Comparison of ENCODE assay signal across 8 cellular contexts in the genomic region with DNA sequence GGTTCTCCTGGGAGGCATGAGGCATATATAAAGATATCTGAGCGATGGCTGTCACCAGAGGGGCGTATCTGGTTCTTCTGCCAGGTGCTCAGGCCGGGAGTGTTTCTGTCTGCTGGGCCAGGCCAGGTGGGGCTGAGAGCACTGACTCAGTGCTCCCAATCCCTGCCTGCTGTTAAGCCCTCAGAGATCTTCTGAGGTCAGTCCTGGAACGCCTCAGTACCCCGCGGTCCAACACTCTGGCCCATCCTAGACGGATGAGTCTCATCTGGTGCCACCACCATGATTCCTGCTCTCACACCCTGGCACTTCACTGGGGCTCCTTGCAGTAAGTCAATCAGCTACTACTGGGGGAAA. TPM values are rescaled to one million over a fixed set of nuclear protein-coding genes. Genes with fewer than 3 reads are reported as not detected.
DNase-seq lines count a peak whose midpoint lies in the region; ATAC-seq and TF ChIP-seq lines count a peak whose summit lies in the region.

No MANE protein-coding gene starts in this region.

- no peaks in the 10 kb centered on the region for H3K27me3 ChIP-seq in CD4-positive, alpha-beta memory T cell (ENCODE audit: insufficient read depth, low read length)
- H3K27me3 ChIP-seq in uterus = no peaks in the 10 kb centered on the region

- peak overlapping the region; percentile 23 for H3K27ac ChIP-seq in CD4-positive, alpha-beta memory T cell (ENCODE audit: low read depth, low read length)
- H3K27ac ChIP-seq in mesodermal cell (ENCODE audit: low read depth, low read length, severe bottlenecking) (peak overlapping the region; percentile 85), uterus (peak overlapping the region in 1 of 2 donors; percentile 37)

- H3K4me1 Mint-ChIP-seq in CD4-positive, alpha-beta memory T cell = peaks cover 16 to 46% (median 24%) of the 10 kb centered on the region in 4 donors
- peaks cover 19 to 35% (median 31%) of the 10 kb centered on the region in 3 donors for H3K4me1 Mint-ChIP-seq in T-cell

- H3K36me3 ChIP-seq in CD4-positive, alpha-beta memory T cell (ENCODE audit: insufficient read depth, low read length) = no peaks in the 10 kb centered on the region
- H3K36me3 ChIP-seq in mesodermal cell (ENCODE audit: control insufficient read depth, insufficient read depth, low read length) (no peaks in the 10 kb centered on the region), uterus (no peaks in the 10 kb centered on the region)

- no peaks in the 10 kb centered on the region for H3K9me3 ChIP-seq in CD4-positive, alpha-beta memory T cell (ENCODE audit: control insufficient read depth in 1 of 2, low read length in 2 of 2)
- no peaks in the 10 kb centered on the region for H3K9me3 ChIP-seq in mesodermal cell (ENCODE audit: control insufficient read depth, low read length)
- no peaks in the 10 kb centered on the region for H3K9me3 ChIP-seq in uterus

- peaks cover 34% of the 10 kb centered on the region for H3K4me1 ChIP-seq in CD4-positive, alpha-beta memory T cell (ENCODE audit: insufficient read depth, low read length)
- H3K4me1 ChIP-seq in mesodermal cell (ENCODE audit: control insufficient read depth, insufficient read depth, low read length, poor library complexity, severe bottlenecking) (peaks cover 30% of the 10 kb centered on the region), uterus (no peaks in the 10 kb centered on the region)

- peaks cover 2 to 7% of the 10 kb centered on the region in 2 donors for H3K27me3 Mint-ChIP-seq in CD4-positive, alpha-beta memory T cell
- peaks cover 11 to 33% of the 10 kb centered on the region in 2 donors for H3K27me3 Mint-ChIP-seq in T-cell

- DNase-seq in CD4-positive, alpha-beta memory T cell = no peak
- DNase-seq in T-cell (no peak), uterus (no peak), NCI-H1105 treated with DMSO at 0.1 percent for 48 hours (lab: John Stamatoyannopoulos, UW) (no peak), NCI-H2081 (lab: John Stamatoyannopoulos, UW) (no peak), HuH-7.5 (ENCODE audit: low spot score) (no peak)

- POLR2A ChIA-PET in CD4-positive, alpha-beta memory T cell (lab: Charles Lee; ENCODE audit: partially characterized antibody) = interaction anchor here (1.0 to 1.7 kb wide), 8 partner anchors 8 to 878 kb away, joined by 3 to 15 read pairs (median 6); partner anchors contain the start of genes CFAP20, HERPUD1, KATNB1 and KIFC3
- POLR2A ChIA-PET in T-cell (lab: Charles Lee) = interaction anchor here in 1 of 2 donors (0.6 to 1.0 kb wide), 2 partner anchors 39 to 74 kb away, joined by 3 read pairs; no protein-coding TSS in a partner anchor

- peak overlapping the region in 1 of 2 donors; percentile 38 for H3K4me3 ChIP-seq in CD4-positive, alpha-beta memory T cell (ENCODE audit: low read length in 2 of 2)
- H3K4me3 ChIP-seq in mesodermal cell (ENCODE audit: extremely low read depth, insufficient read depth, low read length, poor library complexity, severe bottlenecking) (no peak overlapping the region), uterus (no peak overlapping the region)

- H3K36me3 Mint-ChIP-seq in CD4-positive, alpha-beta memory T cell = no peaks in the 10 kb centered on the region
- no peaks in the 10 kb centered on the region for H3K36me3 Mint-ChIP-seq in T-cell

- H3K4me3 Mint-ChIP-seq in CD4-positive, alpha-beta memory T cell = peak overlapping the region in 7 of 8 donors; percentile 33 to 83 (median 67)
- H3K4me3 Mint-ChIP-seq in T-cell = peak overlapping the region; percentile 1 to 21 (median 19)

- no peaks in the 10 kb centered on the region for H3K9me3 Mint-ChIP-seq in CD4-positive, alpha-beta memory T cell
- H3K9me3 Mint-ChIP-seq in T-cell = no peaks in the 10 kb centered on the region

- intact Hi-C loops in CD4-positive, alpha-beta memory T cell (cut with micrococcal nuclease) = no loop called here
- intact Hi-C loops in uterus (cut with DNase I; ENCODE audit: low total_unique reads) = no loop called here

- CTCF ChIA-PET in CD4-positive, alpha-beta memory T cell (lab: Charles Lee; ENCODE audit: partially characterized antibody) = interaction anchor here (0.7 to 1.6 kb wide), 6 partner anchors 9 to 234 kb away, joined by 3 to 8 read pairs (median 3); no protein-coding TSS in a partner anchor
- CTCF ChIA-PET in T-cell (lab: Charles Lee) = interaction anchor here in 1 of 2 donors (0.7 to 1.2 kb wide), 3 partner anchors 10 to 208 kb away, joined by 4 to 5 read pairs (median 4); no protein-coding TSS in a partner anchor

- peak overlapping the region; percentile 83 to 94 (median 91) for H3K27ac Mint-ChIP-seq in CD4-positive, alpha-beta memory T cell
- peak overlapping the region; percentile 90 for H3K27ac Mint-ChIP-seq in T-cell

- WGBS in mesodermal cell (ENCODE audit: insufficient coverage in 2 of 2), 2 experiments = 82 to 87% methylated on average over 4 to 7 of the region's 7 CpGs

- no peak for TF ChIP-seq POLR2A in uterus (IDR thresholded peaks at IDR 0.05)

- TF ChIP-seq CTCF in uterus (IDR thresholded peaks at IDR 0.05) = no peak

- peak; percentile 2 for ATAC-seq in HG02588 (IDR thresholded peaks at IDR 0.05; ENCODE audit: unreplicated experiment)
- ATAC-seq in T-cell (replicated peaks in 1 of 4) = peak in 2 of 4 experiments; percentile 3 to 7

RNA-seq across cellular contexts. Expression of gene KIFC3, which starts 7.5 kb away (rescaled TPM):
- total RNA-seq in CD4-positive, alpha-beta memory T cell = 1 to 10 TPM; 1.6 to 1.9 TPM
- polyA plus RNA-seq in CD4-positive, alpha-beta memory T cell = not detected
- total RNA-seq in T-cell = 1 to 10 TPM in 4 of 5 donors, under 1 TPM in 1; 0.78 to 4.1 (median 2.7) TPM
- 28.1 TPM for polyA plus RNA-seq in mesodermal cell (2013, experiment 1 of 2)
- polyA plus RNA-seq in mesodermal cell (2013, experiment 2 of 2) = 20.3 TPM
- 10 to 100 TPM in 2 of 4 donors, 1 to 10 TPM in 2; 3.2 to 44.2 (median 17.4) TPM for total RNA-seq in uterus
